8 cellular contexts compared by ENCODE assay signal in genomic region chr2:98608118-98608961, GRCh38. TPM values are rescaled to one million over a fixed set of nuclear protein-coding genes. Genes with fewer than 3 reads are reported as not detected.
DNase-seq lines count a peak whose midpoint lies in the region; ATAC-seq, FAIRE-seq and TF ChIP-seq lines count a peak whose summit lies in the region.

Gene COA5, minus strand, starts transcription at chr2:98608512. Its CDS starts 107 bp downstream, at chr2:98608405.
Gene UNC50, plus strand, starts transcription at chr2:98608589. Its CDS starts 1,171 bp downstream, at chr2:98609760.

- H3K4me1 ChIP-seq in keratinocyte (ENCODE audit: control insufficient read depth, extremely low read depth, insufficient read depth, low read length), result peaks cover 26% of the 10 kb centered on the region

- no peaks in the 10 kb centered on the region for H4K20me1 ChIP-seq in keratinocyte (ENCODE audit: control insufficient read depth, extremely low read depth, insufficient read depth, low read length)

- peak within 1 kb of the TSS; percentile 96 for H2AFZ ChIP-seq in keratinocyte (ENCODE audit: control insufficient read depth, low read length)

- H3K4me2 ChIP-seq in keratinocyte (ENCODE audit: control insufficient read depth, extremely low read depth, insufficient read depth, low read depth, low read length), result peak within 1 kb of the TSS; percentile 100

- no peaks in the 10 kb centered on the region for H3K9me3 Mint-ChIP-seq in central memory CD8-positive, alpha-beta T cell

- H3K9ac ChIP-seq in keratinocyte (ENCODE audit: control insufficient read depth, extremely low read depth, insufficient read depth, low read length), result peak within 1 kb of the TSS; percentile 97

- H3K27ac ChIP-seq in keratinocyte (ENCODE audit: control insufficient read depth, insufficient read depth, low read length), result peak within 1 kb of the TSS; percentile 94

- no peaks in the 10 kb centered on the region for H3K9me3 ChIP-seq in keratinocyte (ENCODE audit: control insufficient read depth, low read depth, low read length)

- H3K79me2 ChIP-seq in keratinocyte (ENCODE audit: control insufficient read depth, insufficient read depth, low read length), result peaks cover 68% of the 10 kb centered on the region

- peak within 1 kb of the TSS; percentile 76 for H3K27ac Mint-ChIP-seq in central memory CD8-positive, alpha-beta T cell (ENCODE audit: low read depth)

- DNase-seq in AG10803 (ENCODE audit: low read depth), result peak; percentile 93
- peak; percentile 67 for DNase-seq in NCI-H446 treated with DMSO at 0.1 percent for 48 hours (lab: John Stamatoyannopoulos, UW)
- DNase-seq in central memory CD8-positive, alpha-beta T cell (ENCODE audit: low spot score in 2 of 2), result peak; percentile 82 to 85
- peak; percentile 59 for DNase-seq in keratinocyte (ENCODE audit: low read depth, low spot score)
- peak; percentile 83 to 90 (median 89) for DNase-seq in stimulated activated CD4-positive, alpha-beta T cell treated with anti-CD3 and anti-CD28 coated beads, Interleukin-12 subunit alpha, Interleukin-12 subunit beta, amount 100 ng/mL, for 48 hours (ENCODE audit: low read depth in 2 of 3, low spot score in 1 of 3)

- H3K4me3 ChIP-seq in AG10803 (ENCODE audit: low read length) (peak within 1 kb of the TSS; percentile 89), keratinocyte (ENCODE audit: control insufficient read depth in 2 of 3, extremely low read depth in 1 of 3, insufficient read depth in 2 of 3, low read depth in 1 of 3, low read length in 3 of 3) (peak within 1 kb of the TSS; percentile 96 to 99 (median 98))

- H3K27me3 ChIP-seq in keratinocyte (ENCODE audit: control insufficient read depth, extremely low read depth, insufficient read depth, low read length), result no peaks in the 10 kb centered on the region

- peaks cover 53% of the 10 kb centered on the region for H3K36me3 Mint-ChIP-seq in central memory CD8-positive, alpha-beta T cell (ENCODE audit: insufficient read depth)

- H3K27me3 Mint-ChIP-seq in central memory CD8-positive, alpha-beta T cell, result no peaks in the 10 kb centered on the region

- ATAC-seq in GM19043 (IDR thresholded peaks at IDR 0.05; ENCODE audit: low read depth, unreplicated experiment) (peak; percentile 80), HG03354 (IDR thresholded peaks at IDR 0.05; ENCODE audit: poor library complexity, severe bottlenecking, unreplicated experiment) (peak; percentile 87)
- ATAC-seq in activated CD4-positive, CD25-positive, alpha-beta regulatory T cell treated with anti-CD3 and anti-CD28 coated beads, Interleukin-2, amount 50 U/mL, for 24 hours, result peak; percentile 93 to 94
- peak; percentile 88 for ATAC-seq in central memory CD8-positive, alpha-beta T cell (replicated peaks; ENCODE audit: extremely low read depth, poor library complexity, severe bottlenecking)

- peaks cover 65% of the 10 kb centered on the region for H3K4me1 Mint-ChIP-seq in central memory CD8-positive, alpha-beta T cell

- dilution Hi-C loops in keratinocyte (cut with MboI; ENCODE audit: extremely low pct_ligation_motif_present, low sequenced_read_pairs), result no loop called here

- FAIRE-seq in keratinocyte (lab: Jason Lieb, UNC), result no peak

- H3K4me3 Mint-ChIP-seq in central memory CD8-positive, alpha-beta T cell, result peak within 1 kb of the TSS; percentile 94

- TF ChIP-seq CTCF in AG10803 (conservative IDR thresholded peaks at IDR 0.05; ENCODE audit: low read length) (no peak), keratinocyte (optimal IDR thresholded peaks at IDR 0.05 in 1 of 3, IDR thresholded peaks at IDR 0.05 in 1 of 3, conservative IDR thresholded peaks at IDR 0.05 in 1 of 3; ENCODE audit: extremely low read depth in 1 of 3, insufficient read depth in 2 of 3, low read length in 3 of 3) (no peak)

- peaks cover 7 to 14% of the 10 kb centered on the region in 2 experiments for H3K36me3 ChIP-seq in keratinocyte (ENCODE audit: control insufficient read depth in 2 of 2, extremely low read depth in 1 of 2, insufficient read depth in 2 of 2, low read length in 2 of 2)

- H3K9me1 ChIP-seq in keratinocyte (ENCODE audit: control insufficient read depth, extremely low read depth, insufficient read depth, low read length), result peaks cover 3% of the 10 kb centered on the region

RNA-seq across cellular contexts. Expression of gene COA5, which starts in this region (rescaled TPM):
- 12.1 to 25.1 TPM (median 19.9 TPM) in 3 replicates for polyA plus RNA-seq in keratinocyte
- polyA plus RNA-seq in keratinocyte (2011; ENCODE audit: low read depth), result 21.9 TPM
- polyA plus RNA-seq in keratinocyte (2011; cell fraction: cytosol; rRNA removed), result 16.3 and 17.5 TPM in 2 replicates
- 17.4 and 28.7 TPM in 2 replicates for polyA plus RNA-seq in keratinocyte (2011; cell fraction: nucleus; rRNA removed)
- 23.2 and 28.3 TPM in 2 replicates for polyA plus RNA-seq in keratinocyte (2012; ENCODE audit: low replicate concordance)
- polyA minus RNA-seq in keratinocyte, result 0.30 to 3.2 TPM (median 2.2 TPM) in 3 replicates
- 11.7 TPM for polyA minus RNA-seq in keratinocyte (2011; cell fraction: cytosol; rRNA and poly(A)+ RNA removed)
- polyA minus RNA-seq in keratinocyte (2011; cell fraction: nucleus; rRNA and poly(A)+ RNA removed), result 5.0 and 5.3 TPM in 2 replicates

RNA-seq across cellular contexts. Expression of gene UNC50, which starts in this region (rescaled TPM):
- polyA plus RNA-seq in keratinocyte, result 45.4 to 75.2 TPM (median 52.9 TPM) in 3 replicates
- polyA plus RNA-seq in keratinocyte (2011; ENCODE audit: low read depth), result 34.4 TPM
- 29.0 and 61.9 TPM in 2 replicates for polyA plus RNA-seq in keratinocyte (2011; cell fraction: cytosol; rRNA removed)
- 68.4 and 105 TPM in 2 replicates for polyA plus RNA-seq in keratinocyte (2011; cell fraction: nucleus; rRNA removed)
- 34.9 and 49.3 TPM in 2 replicates for polyA plus RNA-seq in keratinocyte (2012; ENCODE audit: low replicate concordance)
- polyA minus RNA-seq in keratinocyte, result 8.6 to 23.9 TPM (median 12.5 TPM) in 3 replicates
- polyA minus RNA-seq in keratinocyte (2011; cell fraction: cytosol; rRNA and poly(A)+ RNA removed), result 15.9 TPM
- polyA minus RNA-seq in keratinocyte (2011; cell fraction: nucleus; rRNA and poly(A)+ RNA removed), result 16.6 and 25.1 TPM in 2 replicates

Comparison
In these comparisons a context has a peak if more than half of its experiments do, and no peak if none do; other contexts are left out.
1. Peak in every context shown above with its lines: DNase-seq, ATAC-seq, H3K4me3 ChIP-seq and H3K27ac ChIP-seq.